In genomic region chr1:150552692-150553278, GRCh38 we compare ENCODE assay signal across 11 cellular contexts. TPM values are rescaled to one million over a fixed set of nuclear protein-coding genes. Genes with fewer than 3 reads are reported as not detected.
DNase-seq lines count a peak whose midpoint lies in the region; ATAC-seq and TF ChIP-seq lines count a peak whose summit lies in the region.
"Had no signal": no experiment of that assay in that cellular context is flagged by ENCODE, and none has a peak within 500 bp of the region (broad histone marks: within the 10 kb centered on the region; RNA-seq: fewer than 3 reads in every experiment).

No MANE protein-coding gene starts in this region.

- H3K27me3 ChIP-seq in IMR-90 (ENCODE audit: control insufficient read depth, insufficient read depth, low read length) (no peaks in the 10 kb centered on the region), lung (ENCODE audit: control insufficient read depth, insufficient read depth) (no peaks in the 10 kb centered on the region)

- H3K27ac ChIP-seq in IMR-90 (ENCODE audit: insufficient read depth, low read length), result peak overlapping the region; percentile 72
- peak overlapping the region; percentile 8 to 34 for H3K27ac ChIP-seq in lung (ENCODE audit: low read depth in 1 of 2, low read length in 1 of 2)
- peak overlapping the region; percentile 44 for H3K27ac ChIP-seq in temporal lobe (ENCODE audit: low read depth, low read length)

- peak overlapping the region; percentile 81 for H3K27ac Mint-ChIP-seq in MCF 10A (ENCODE audit: low read depth, unreplicated experiment)

- TF ChIP-seq POLR2A in IMR-90 (IDR thresholded peaks at IDR 0.05; ENCODE audit: low read depth, low read length), result no peak

- H3K18ac ChIP-seq in IMR-90 (ENCODE audit: low read depth, low read length), result peak overlapping the region; percentile 31

- H3K79me1 ChIP-seq in IMR-90 (ENCODE audit: low read depth in 1 of 2, low read length in 2 of 2), result peaks cover 3 to 50% of the 10 kb centered on the region in 2 experiments; a peak in 3 of 4 replicates

- peak overlapping the region; percentile 64 for H2BK5ac ChIP-seq in IMR-90 (ENCODE audit: low read depth, low read length, poor library complexity, severe bottlenecking)

- H2BK120ac ChIP-seq in IMR-90 (ENCODE audit: low read depth, low read length), result peak overlapping the region; percentile 70; the same call in 1 of the 2 replicates

- H4K8ac ChIP-seq in IMR-90 (ENCODE audit: low read depth in 2 of 2, low read length in 2 of 2), result peak overlapping the region; percentile 50 to 81; a peak in 3 of 4 replicates

- H3K27me3 Mint-ChIP-seq in MCF 10A (ENCODE audit: insufficient read depth, unreplicated experiment), result no peaks in the 10 kb centered on the region

- peak overlapping the region; percentile 63 for H2AFZ ChIP-seq in IMR-90 (replicated peaks; ENCODE audit: low read length, poor library complexity)

- H2BK15ac ChIP-seq in IMR-90 (ENCODE audit: low read depth, low read length), result peak overlapping the region; percentile 79; the same call in 2 of the 3 replicates

- H3K9me3 ChIP-seq in IMR-90 (ENCODE audit: control insufficient read depth, insufficient read depth, low read length) (no peaks in the 10 kb centered on the region), lung (ENCODE audit: control insufficient read depth in 2 of 2, insufficient read depth in 1 of 2, low read length in 1 of 2) (no peaks in the 10 kb centered on the region)

- TF ChIP-seq CTCF in IMR-90 (conservative IDR thresholded peaks at IDR 0.05; ENCODE audit: low read depth, low read length), result no peak
- no peak for TF ChIP-seq CTCF in MCF 10A (IDR thresholded peaks at IDR 0.05; ENCODE audit: unreplicated experiment)
- no peak for TF ChIP-seq CTCF in lung (IDR thresholded peaks at IDR 0.05; ENCODE audit: control extremely low read depth, extremely low read depth)

- peak overlapping the region; percentile 71; the same call in 1 of the 2 replicates for H2BK20ac ChIP-seq in IMR-90 (ENCODE audit: low read depth, low read length)

- CTCF ChIA-PET in IMR-90 (lab: Yijun Ruan, JAX) (interaction anchor here (0.5 kb wide), 1 partner anchor 19 kb away, joined by 5 read pairs; no protein-coding TSS in a partner anchor), MCF 10A (lab: Yijun Ruan, JAX) (interaction anchor here (0.6 to 5.9 kb wide), 4 partner anchors 8 to 370 kb away, joined by 3 to 77 read pairs (median 4); no protein-coding TSS in a partner anchor)

- H2AK5ac ChIP-seq in IMR-90 (ENCODE audit: low read depth, low read length), result peak overlapping the region; percentile 88; the same call in 1 of the 2 replicates

- peaks cover 64% of the 10 kb centered on the region for H3K36me3 Mint-ChIP-seq in MCF 10A (ENCODE audit: insufficient read depth, unreplicated experiment)

- H4K5ac ChIP-seq in IMR-90 (ENCODE audit: low read depth, low read length), result peak overlapping the region; percentile 21

- H3K4ac ChIP-seq in IMR-90 (ENCODE audit: low read depth, low read length), result peak overlapping the region; percentile 85

- intact Hi-C loops in IMR-90 (cut with micrococcal nuclease) (no loop called here), MCF 10A (cut with micrococcal nuclease) (loop anchor here (5.0 kb wide), 1 partner anchor 430 kb away; the partner anchor contains the start of gene ANXA9)

- peak; percentile 5; the same call in 1 of the 2 replicates for ATAC-seq in IMR-90 (ENCODE audit: low read depth)
- no peak for ATAC-seq in lung (ENCODE audit: insufficient read depth, low FRiP score)
- ATAC-seq in GM18498 (IDR thresholded peaks at IDR 0.05; ENCODE audit: unreplicated experiment), result no peak
- ATAC-seq in GM18511 (IDR thresholded peaks at IDR 0.05; ENCODE audit: unreplicated experiment), result no peak
- ATAC-seq in HG02885 (IDR thresholded peaks at IDR 0.05; ENCODE audit: poor library complexity, unreplicated experiment), result no peak
- ATAC-seq: Panc1 had no signal

- no peak for TF ChIP-seq RAD21 in IMR-90 (IDR thresholded peaks at IDR 0.05; ENCODE audit: low read length)

- H4K20me1 ChIP-seq in IMR-90 (ENCODE audit: insufficient read depth, low read length), result no peaks in the 10 kb centered on the region; the same call in none of the 2 replicates

- peak overlapping the region; percentile 32 for H3K9ac ChIP-seq in IMR-90 (ENCODE audit: low read depth, low read length)

- peaks cover 5% of the 10 kb centered on the region for H3K36me3 ChIP-seq in IMR-90 (ENCODE audit: control insufficient read depth, insufficient read depth, low read length)
- peaks cover 0 to 18% of the 10 kb centered on the region in 2 donors for H3K36me3 ChIP-seq in lung (ENCODE audit: control insufficient read depth in 2 of 2, insufficient read depth in 2 of 2, low read length in 2 of 2)

- WGBS in IMR-90 (ENCODE audit: extremely low coverage in 2 of 2, insufficient read length in 1 of 2), 2 experiments, result 65% methylated on average over 4 of the region's 16 CpGs; no CpG with 5 or more reads in 1 of the 2 experiments
- WGBS in lung, 2 donors, result 66 to 70% methylated on average over 16 of the region's 16 CpGs

- 0 out of 2 replicates have a peak overlapping the region, but pooled peaks have one; percentile 14 for H3K23ac ChIP-seq in IMR-90 (ENCODE audit: low read depth, low read length)

- BruUV-seq in IMR-90 (replicated peaks; lab: Mats Ljungman, UMichigan), result no TSS peak
- no TSS peak for BruUV-seq in MCF 10A (replicated peaks; lab: Mats Ljungman, UMichigan)

- peak overlapping the region; percentile 32; the same call in 1 of the 2 replicates for H3K4me2 ChIP-seq in IMR-90 (ENCODE audit: low read depth, low read length)

- POLR2A ChIA-PET in IMR-90 (lab: Charles Lee; ENCODE audit: unreplicated experiment), result no interaction called here
- POLR2A ChIA-PET in MCF 10A (lab: Yijun Ruan, JAX), result interaction anchor here (0.9 to 27.7 kb wide), 6 partner anchors 18 to 109 kb away, joined by 3 to 1801 read pairs (median 5); partner anchors contain the start of genes ENSA, FALEC, MCL1 and TARS2

- H3K56ac ChIP-seq in IMR-90 (ENCODE audit: extremely low read depth, insufficient read depth, low read length), result no peak overlapping the region

- H2AK9ac ChIP-seq in IMR-90 (replicated peaks; ENCODE audit: low read depth, low read length, poor library complexity), result peak overlapping the region; percentile 45

- DNase-seq in IMR-90, result no peak
- no peak for DNase-seq in MCF 10A (ENCODE audit: unreplicated experiment)
- no peak for DNase-seq in lung (ENCODE audit: low spot score)
- DNase-seq in NCI-H1436 (lab: John Stamatoyannopoulos, UW), result no peak
- DNase-seq: activated CD4-positive, alpha-beta T cell treated with anti-CD3 and anti-CD28 coated beads for 1 hour; NCI-H187 had no signal

- H3K4me1 ChIP-seq in IMR-90 (ENCODE audit: control insufficient read depth, insufficient read depth, low read length) (peaks cover 26% of the 10 kb centered on the region), lung (ENCODE audit: control insufficient read depth in 2 of 2, insufficient read depth in 2 of 2, low read length in 2 of 2) (peaks cover 5 to 27% of the 10 kb centered on the region in 2 donors)

- no peak overlapping the region for H3K4me3 ChIP-seq in IMR-90 (ENCODE audit: insufficient read depth, low read depth, low read length)
- H3K4me3 ChIP-seq in lung, result no peak overlapping the region

- H3K14ac ChIP-seq in IMR-90 (replicated peaks; ENCODE audit: low read depth, low read length), result peak overlapping the region; percentile 4

- no peaks in the 10 kb centered on the region for H3K9me3 Mint-ChIP-seq in MCF 10A (ENCODE audit: unreplicated experiment)

- peak overlapping the region; percentile 26 for H4K91ac ChIP-seq in IMR-90 (ENCODE audit: insufficient read depth, low read depth, low read length)

- H3K4me1 Mint-ChIP-seq in MCF 10A (ENCODE audit: insufficient read depth, unreplicated experiment), result peaks cover 33% of the 10 kb centered on the region

- in situ Hi-C loops in IMR-90 (cut with MboI; ENCODE audit: low sequenced_read_pairs), result loop anchor here (10.0 kb wide), 1 partner anchor 288 kb away; the partner anchor contains the start of gene APH1A

- H3K4me3 Mint-ChIP-seq in MCF 10A (ENCODE audit: unreplicated experiment), result peak overlapping the region; percentile 41

- H3K9me1 ChIP-seq in IMR-90 (ENCODE audit: insufficient read depth, low read length), result peaks cover 10% of the 10 kb centered on the region

- dilution Hi-C loops in IMR-90 (cut with HindIII; ENCODE audit: low sequenced_read_pairs, unreplicated experiment), result no loop called here

TF ChIP-seq in IMR-90, 13 proteins besides CTCF, POLR2A, EP300 and RAD21:
- TF ChIP-seq CEBPB (IDR thresholded peaks at IDR 0.05; ENCODE audit: low read depth, low read length) (no peak), SMC3 (IDR thresholded peaks at IDR 0.05; ENCODE audit: low read depth, low read length) (no peak)

RNA-seq across cellular contexts. Expression of gene ADAMTSL4, which starts 3.6 kb away (rescaled TPM):
- total RNA-seq in IMR-90 (2012; rRNA removed) (0.54 and 0.56 TPM in 2 replicates), MCF 10A (2022) (9.6 and 13.3 TPM in 2 replicates), lung (100 to 1,000 TPM in 1 of 2 donors, 10 to 100 TPM in 1; 23.2 to 104 TPM), temporal lobe (0.25 TPM)
- polyA plus RNA-seq in IMR-90 (2012; rRNA removed) (11.3 and 12.2 TPM in 2 replicates), lung (10 to 100 TPM; 36.4 to 59.5 TPM)
- 7.9 and 11.9 TPM in 2 replicates for polyA plus RNA-seq in IMR-90 (2012; cell fraction: cytosol; rRNA removed)
- polyA plus RNA-seq in IMR-90 (2012; cell fraction: nucleus; rRNA removed; ENCODE audit: low replicate concordance), result 44.4 and 63.5 TPM in 2 replicates

RNA-seq across cellular contexts. Expression of gene MCL1, which starts 26.6 kb away (rescaled TPM):
- total RNA-seq in IMR-90 (2012; rRNA removed), result 142 and 212 TPM in 2 replicates
- 79.5 and 88.4 TPM in 2 replicates for polyA plus RNA-seq in IMR-90 (2012; rRNA removed)
- polyA plus RNA-seq in IMR-90 (2012; cell fraction: cytosol; rRNA removed), result 32.7 and 42.7 TPM in 2 replicates
- polyA plus RNA-seq in IMR-90 (2012; cell fraction: nucleus; rRNA removed; ENCODE audit: low replicate concordance), result 327 and 737 TPM in 2 replicates
- total RNA-seq in MCF 10A (2022), result 497 and 624 TPM in 2 replicates
- 100 to 1,000 TPM; 293 to 336 TPM for total RNA-seq in lung
- 100 to 1,000 TPM; 109 to 307 TPM for polyA plus RNA-seq in lung
- total RNA-seq in temporal lobe, result 89.7 TPM

RNA-seq across cellular contexts. Expression of gene FALEC, which starts 37.2 kb away (rescaled TPM):
- total RNA-seq in IMR-90 (2012; rRNA removed), result not detected in 2 replicates
- polyA plus RNA-seq in IMR-90 (2012; rRNA removed), result 0.26 TPM in 1 of 2 replicates, not detected in the other
- polyA plus RNA-seq in IMR-90 (2012; cell fraction: cytosol; rRNA removed), result 0.12 TPM in 1 of 2 replicates, not detected in the other
- not detected in 2 replicates for polyA plus RNA-seq in IMR-90 (2012; cell fraction: nucleus; rRNA removed; ENCODE audit: low replicate concordance)
- not detected in 2 replicates for total RNA-seq in MCF 10A (2022)
- not detected for total RNA-seq in lung
- polyA plus RNA-seq in lung, result under 1 TPM in 1 of 2 donors, not detected in 1; 0.09 TPM
- not detected for total RNA-seq in temporal lobe

RNA-seq across cellular contexts. Expression of gene ECM1, which starts 44.9 kb away (rescaled TPM):
- total RNA-seq in IMR-90 (2012; rRNA removed) (17.2 and 20.1 TPM in 2 replicates), MCF 10A (2022) (1.7 and 3.2 TPM in 2 replicates), lung (10 to 100 TPM in 1 of 2 donors, 1 to 10 TPM in 1; 1.2 to 20.0 TPM), temporal lobe (1.5 TPM)
- polyA plus RNA-seq in IMR-90 (2012; rRNA removed) (230 and 264 TPM in 2 replicates), lung (10 to 100 TPM in 1 of 2 donors, 1 to 10 TPM in 1; 9.0 to 12.3 TPM)
- 156 and 270 TPM in 2 replicates for polyA plus RNA-seq in IMR-90 (2012; cell fraction: cytosol; rRNA removed)
- polyA plus RNA-seq in IMR-90 (2012; cell fraction: nucleus; rRNA removed; ENCODE audit: low replicate concordance), result 174 and 251 TPM in 2 replicates

Comparison
In these comparisons a context has a peak if more than half of its experiments do, and no peak if none do; other contexts are left out.
1. H3K27ac ChIP-seq: peak in every context shown above with its lines; median percentile 72 in IMR-90; 44 in temporal lobe; 21 in lung.